In genomic region chr1:214558002-214558770, GRCh38 we compare ENCODE assay signal across 1 cellular context.
TF ChIP-seq lines count a peak whose summit lies in the region.

No MANE protein-coding gene starts in this region.

TF ChIP-seq in GM23338, 12 proteins besides CTCF, POLR2A, EP300 and RAD21:
- TF ChIP-seq, protein P1, sequence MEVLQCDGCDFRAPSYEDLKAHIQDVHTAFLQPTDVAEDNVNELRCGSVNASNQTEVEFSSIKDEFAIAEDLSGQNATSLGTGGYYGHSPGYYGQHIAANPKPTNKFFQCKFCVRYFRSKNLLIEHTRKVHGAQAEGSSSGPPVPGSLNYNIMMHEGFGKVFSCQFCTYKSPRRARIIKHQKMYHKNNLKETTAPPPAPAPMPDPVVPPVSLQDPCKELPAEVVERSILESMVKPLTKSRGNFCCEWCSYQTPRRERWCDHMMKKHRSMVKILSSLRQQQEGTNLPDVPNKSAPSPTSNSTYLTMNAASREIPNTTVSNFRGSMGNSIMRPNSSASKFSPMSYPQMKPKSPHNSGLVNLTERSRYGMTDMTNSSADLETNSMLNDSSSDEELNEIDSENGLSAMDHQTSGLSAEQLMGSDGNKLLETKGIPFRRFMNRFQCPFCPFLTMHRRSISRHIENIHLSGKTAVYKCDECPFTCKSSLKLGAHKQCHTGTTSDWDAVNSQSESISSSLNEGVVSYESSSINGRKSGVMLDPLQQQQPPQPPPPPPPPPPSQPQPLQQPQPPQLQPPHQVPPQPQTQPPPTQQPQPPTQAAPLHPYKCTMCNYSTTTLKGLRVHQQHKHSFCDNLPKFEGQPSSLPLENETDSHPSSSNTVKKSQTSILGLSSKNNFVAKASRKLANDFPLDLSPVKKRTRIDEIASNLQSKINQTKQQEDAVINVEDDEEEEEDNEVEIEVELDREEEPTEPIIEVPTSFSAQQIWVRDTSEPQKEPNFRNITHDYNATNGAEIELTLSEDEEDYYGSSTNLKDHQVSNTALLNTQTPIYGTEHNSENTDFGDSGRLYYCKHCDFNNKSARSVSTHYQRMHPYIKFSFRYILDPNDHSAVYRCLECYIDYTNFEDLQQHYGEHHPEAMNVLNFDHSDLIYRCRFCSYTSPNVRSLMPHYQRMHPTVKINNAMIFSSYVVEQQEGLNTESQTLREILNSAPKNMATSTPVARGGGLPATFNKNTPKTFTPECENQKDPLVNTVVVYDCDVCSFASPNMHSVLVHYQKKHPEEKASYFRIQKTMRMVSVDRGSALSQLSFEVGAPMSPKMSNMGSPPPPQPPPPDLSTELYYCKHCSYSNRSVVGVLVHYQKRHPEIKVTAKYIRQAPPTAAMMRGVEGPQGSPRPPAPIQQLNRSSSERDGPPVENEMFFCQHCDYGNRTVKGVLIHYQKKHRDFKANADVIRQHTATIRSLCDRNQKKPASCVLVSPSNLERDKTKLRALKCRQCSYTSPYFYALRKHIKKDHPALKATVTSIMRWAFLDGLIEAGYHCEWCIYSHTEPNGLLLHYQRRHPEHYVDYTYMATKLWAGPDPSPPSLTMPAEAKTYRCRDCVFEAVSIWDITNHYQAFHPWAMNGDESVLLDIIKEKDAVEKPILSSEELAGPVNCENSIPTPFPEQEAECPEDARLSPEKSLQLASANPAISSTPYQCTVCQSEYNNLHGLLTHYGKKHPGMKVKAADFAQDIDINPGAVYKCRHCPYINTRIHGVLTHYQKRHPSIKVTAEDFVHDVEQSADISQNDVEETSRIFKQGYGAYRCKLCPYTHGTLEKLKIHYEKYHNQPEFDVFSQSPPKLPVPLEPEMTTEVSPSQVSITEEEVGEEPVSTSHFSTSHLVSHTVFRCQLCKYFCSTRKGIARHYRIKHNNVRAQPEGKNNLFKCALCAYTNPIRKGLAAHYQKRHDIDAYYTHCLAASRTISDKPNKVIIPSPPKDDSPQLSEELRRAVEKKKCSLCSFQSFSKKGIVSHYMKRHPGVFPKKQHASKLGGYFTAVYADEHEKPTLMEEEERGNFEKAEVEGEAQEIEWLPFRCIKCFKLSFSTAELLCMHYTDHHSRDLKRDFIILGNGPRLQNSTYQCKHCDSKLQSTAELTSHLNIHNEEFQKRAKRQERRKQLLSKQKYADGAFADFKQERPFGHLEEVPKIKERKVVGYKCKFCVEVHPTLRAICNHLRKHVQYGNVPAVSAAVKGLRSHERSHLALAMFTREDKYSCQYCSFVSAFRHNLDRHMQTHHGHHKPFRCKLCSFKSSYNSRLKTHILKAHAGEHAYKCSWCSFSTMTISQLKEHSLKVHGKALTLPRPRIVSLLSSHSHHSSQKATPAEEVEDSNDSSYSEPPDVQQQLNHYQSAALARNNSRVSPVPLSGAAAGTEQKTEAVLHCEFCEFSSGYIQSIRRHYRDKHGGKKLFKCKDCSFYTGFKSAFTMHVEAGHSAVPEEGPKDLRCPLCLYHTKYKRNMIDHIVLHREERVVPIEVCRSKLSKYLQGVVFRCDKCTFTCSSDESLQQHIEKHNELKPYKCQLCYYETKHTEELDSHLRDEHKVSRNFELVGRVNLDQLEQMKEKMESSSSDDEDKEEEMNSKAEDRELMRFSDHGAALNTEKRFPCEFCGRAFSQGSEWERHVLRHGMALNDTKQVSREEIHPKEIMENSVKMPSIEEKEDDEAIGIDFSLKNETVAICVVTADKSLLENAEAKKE (CRISPR knock-in tag; IDR thresholded peaks at IDR 0.05) = no peak
- TF ChIP-seq CREB1 (CRISPR knock-in tag; IDR thresholded peaks at IDR 0.05; ENCODE audit: low read depth) (no peak), ZNF331 (CRISPR knock-in tag; IDR thresholded peaks at IDR 0.05; ENCODE audit: low read depth) (no peak), EZH2 (IDR thresholded peaks at IDR 0.05; ENCODE audit: low read depth, unreplicated experiment) (no peak), POLR2AphosphoS5 (IDR thresholded peaks at IDR 0.05; ENCODE audit: low read depth) (no peak), STAT1 (IDR thresholded peaks at IDR 0.05; ENCODE audit: unreplicated experiment) (no peak), EZH2phosphoT487 (IDR thresholded peaks at IDR 0.05; ENCODE audit: unreplicated experiment) (no peak), NANOG (IDR thresholded peaks at IDR 0.05; ENCODE audit: borderline replicate concordance) (no peak), JUNB (IDR thresholded peaks at IDR 0.05; ENCODE audit: unreplicated experiment) (no peak), REST (IDR thresholded peaks at IDR 0.05; ENCODE audit: unreplicated experiment) (no peak), ZNF114 (CRISPR knock-in tag; IDR thresholded peaks at IDR 0.05) (no peak)
